Comparison of ENCODE assay signal across 10 cellular contexts in the genomic region with DNA sequence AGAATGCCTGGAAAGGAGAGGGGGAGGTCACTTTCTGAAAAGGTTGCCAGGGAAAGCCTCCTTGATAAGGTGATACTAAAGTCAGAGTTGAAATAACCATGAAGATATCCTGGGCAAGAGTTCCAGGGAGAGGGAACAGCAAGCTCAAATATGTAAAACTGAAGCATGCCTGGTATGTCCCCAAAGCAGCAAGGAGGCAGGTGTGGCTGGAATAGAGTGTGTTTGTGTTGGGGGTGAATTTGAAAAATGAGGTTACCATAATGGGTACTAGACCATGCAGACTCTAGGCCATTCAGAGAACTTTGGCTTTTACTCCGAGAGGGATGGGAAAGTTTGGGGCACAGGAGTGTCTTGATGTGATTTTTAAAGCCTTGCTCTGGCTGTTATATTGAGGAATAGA.
DNase-seq lines count a peak whose midpoint lies in the region; ATAC-seq and TF ChIP-seq lines count a peak whose summit lies in the region.
"Had no signal": no experiment of that assay in that cellular context is flagged by ENCODE, and none has a peak within 500 bp of the region (broad histone marks: within the 10 kb centered on the region; RNA-seq: fewer than 3 reads in every experiment).

No MANE protein-coding gene starts in this region.

- H3K36me3 Mint-ChIP-seq in WTC11: no peaks in the 10 kb centered on the region
- H3K36me3 Mint-ChIP-seq: CD8-positive, alpha-beta T cell had no signal

- no peak overlapping the region for H3K4me3 ChIP-seq in left lung
- no peak overlapping the region for H3K4me3 ChIP-seq in thyroid gland (replicated peaks in 1 of 3)
- no peak overlapping the region for H3K4me3 ChIP-seq in prostate gland
- H3K4me3 ChIP-seq: BLaER1 treated with 17β-estradiol and CSF1 and Interleukin-3, amounts not matched to agents 10 nM and 100 nM had no signal

- peaks cover 0 to 4% of the 10 kb centered on the region in 2 donors for H3K9me3 ChIP-seq in left lung
- no peaks in the 10 kb centered on the region for H3K9me3 ChIP-seq in thyroid gland
- H3K9me3 ChIP-seq in prostate gland: no peaks in the 10 kb centered on the region
- H3K9me3 ChIP-seq: BLaER1 treated with 17β-estradiol and CSF1 and Interleukin-3, amounts not matched to agents 10 nM and 100 nM had no signal

- ATAC-seq in WTC11 (peak; percentile 87), left lung (peak; percentile 70), GM18511 (IDR thresholded peaks at IDR 0.05; ENCODE audit: unreplicated experiment) (no peak), GM19455 (IDR thresholded peaks at IDR 0.05; ENCODE audit: unreplicated experiment) (no peak)
- ATAC-seq: CD8-positive, alpha-beta T cell had no signal

- no peak overlapping the region for H3K4me3 Mint-ChIP-seq in WTC11
- H3K4me3 Mint-ChIP-seq: B cell; CD8-positive, alpha-beta T cell had no signal

- TF ChIP-seq POLR2A in thyroid gland (IDR thresholded peaks at IDR 0.05) (no peak), prostate gland (IDR thresholded peaks at IDR 0.05) (no peak)

- peak overlapping the region; percentile 35; the same call in 1 of the 2 replicates for H3K27ac Mint-ChIP-seq in WTC11
- H3K27ac Mint-ChIP-seq: B cell; CD8-positive, alpha-beta T cell had no signal

- H3K9me3 Mint-ChIP-seq in WTC11: no peaks in the 10 kb centered on the region
- H3K9me3 Mint-ChIP-seq: CD8-positive, alpha-beta T cell had no signal

- no peaks in the 10 kb centered on the region for H3K27me3 ChIP-seq in left lung
- no peaks in the 10 kb centered on the region for H3K27me3 ChIP-seq in thyroid gland
- no peaks in the 10 kb centered on the region for H3K27me3 ChIP-seq in prostate gland (replicated peaks; ENCODE audit: insufficient read depth)
- H3K27me3 ChIP-seq: BLaER1 treated with 17β-estradiol and CSF1 and Interleukin-3, amounts not matched to agents 10 nM and 100 nM had no signal

- H3K36me3 ChIP-seq in left lung (no peaks in the 10 kb centered on the region), thyroid gland (no peaks in the 10 kb centered on the region), prostate gland (no peaks in the 10 kb centered on the region)
- H3K36me3 ChIP-seq: BLaER1 treated with 17β-estradiol and CSF1 and Interleukin-3, amounts not matched to agents 10 nM and 100 nM had no signal

- H3K4me1 ChIP-seq in left lung: peaks cover 0 to 4% of the 10 kb centered on the region in 2 donors
- peaks cover 5 to 14% of the 10 kb centered on the region in 2 donors for H3K4me1 ChIP-seq in thyroid gland
- H3K4me1 ChIP-seq in prostate gland (replicated peaks): no peaks in the 10 kb centered on the region

- CTCF ChIA-PET in WTC11 (lab: Charles Lee): interaction anchor here (1.3 to 1.6 kb wide), 2 partner anchors 11 to 173 kb away, joined by 3 to 7 read pairs; no protein-coding TSS in a partner anchor

- POLR2A ChIA-PET in WTC11 (lab: Charles Lee): no interaction called here

- 76 to 84% methylated on average over 1 of the region's 1 CpG for WGBS in thyroid gland, 2 donors
- 64% methylated on average over 1 of the region's 1 CpG for WGBS in prostate gland

- peaks cover 49% of the 10 kb centered on the region for H3K4me1 Mint-ChIP-seq in WTC11
- H3K4me1 Mint-ChIP-seq: B cell had no signal

- DNase-seq in WTC11 (ENCODE audit: low spot score) (no peak), left lung (no peak), thyroid gland (no peak), prostate gland (ENCODE audit: low spot score) (no peak)
- DNase-seq: CD8-positive, alpha-beta T cell; HCEC 1CT had no signal

- intact Hi-C loops in left lung (cut with DNase I): no loop called here
- intact Hi-C loops in thyroid gland (cut with DNase I): no loop called here
- intact Hi-C loops in prostate gland (cut with DNase I): no loop called here

- H3K27me3 Mint-ChIP-seq in WTC11 (ENCODE audit: low read depth): peaks cover 10% of the 10 kb centered on the region

- TF ChIP-seq CTCF in WTC11 (IDR thresholded peaks at IDR 0.05) (no peak), left lung (IDR thresholded peaks at IDR 0.05) (no peak), thyroid gland (IDR thresholded peaks at IDR 0.05) (no peak), prostate gland (IDR thresholded peaks at IDR 0.05) (no peak)

- peak overlapping the region in 1 of 2 donors; percentile 41 for H3K27ac ChIP-seq in left lung
- peak overlapping the region in 2 of 3 donors; percentile 6 to 45 for H3K27ac ChIP-seq in thyroid gland
- no peak overlapping the region for H3K27ac ChIP-seq in prostate gland
- H3K27ac ChIP-seq: BLaER1 treated with 17β-estradiol and CSF1 and Interleukin-3, amounts not matched to agents 10 nM and 100 nM had no signal

TF ChIP-seq in WTC11, 78 proteins besides CTCF, POLR2A, EP300 and RAD21:
- TF ChIP-seq TCF7 (CRISPR knock-in tag; IDR thresholded peaks at IDR 0.05; ENCODE audit: low read depth) (no peak), FOXJ3 (CRISPR knock-in tag; IDR thresholded peaks at IDR 0.05; ENCODE audit: borderline replicate concordance) (no peak), CREM (CRISPR knock-in tag; IDR thresholded peaks at IDR 0.05) (no peak), JAZF1 (CRISPR knock-in tag; IDR thresholded peaks at IDR 0.05) (no peak)
- TF ChIP-seq, protein P1, sequence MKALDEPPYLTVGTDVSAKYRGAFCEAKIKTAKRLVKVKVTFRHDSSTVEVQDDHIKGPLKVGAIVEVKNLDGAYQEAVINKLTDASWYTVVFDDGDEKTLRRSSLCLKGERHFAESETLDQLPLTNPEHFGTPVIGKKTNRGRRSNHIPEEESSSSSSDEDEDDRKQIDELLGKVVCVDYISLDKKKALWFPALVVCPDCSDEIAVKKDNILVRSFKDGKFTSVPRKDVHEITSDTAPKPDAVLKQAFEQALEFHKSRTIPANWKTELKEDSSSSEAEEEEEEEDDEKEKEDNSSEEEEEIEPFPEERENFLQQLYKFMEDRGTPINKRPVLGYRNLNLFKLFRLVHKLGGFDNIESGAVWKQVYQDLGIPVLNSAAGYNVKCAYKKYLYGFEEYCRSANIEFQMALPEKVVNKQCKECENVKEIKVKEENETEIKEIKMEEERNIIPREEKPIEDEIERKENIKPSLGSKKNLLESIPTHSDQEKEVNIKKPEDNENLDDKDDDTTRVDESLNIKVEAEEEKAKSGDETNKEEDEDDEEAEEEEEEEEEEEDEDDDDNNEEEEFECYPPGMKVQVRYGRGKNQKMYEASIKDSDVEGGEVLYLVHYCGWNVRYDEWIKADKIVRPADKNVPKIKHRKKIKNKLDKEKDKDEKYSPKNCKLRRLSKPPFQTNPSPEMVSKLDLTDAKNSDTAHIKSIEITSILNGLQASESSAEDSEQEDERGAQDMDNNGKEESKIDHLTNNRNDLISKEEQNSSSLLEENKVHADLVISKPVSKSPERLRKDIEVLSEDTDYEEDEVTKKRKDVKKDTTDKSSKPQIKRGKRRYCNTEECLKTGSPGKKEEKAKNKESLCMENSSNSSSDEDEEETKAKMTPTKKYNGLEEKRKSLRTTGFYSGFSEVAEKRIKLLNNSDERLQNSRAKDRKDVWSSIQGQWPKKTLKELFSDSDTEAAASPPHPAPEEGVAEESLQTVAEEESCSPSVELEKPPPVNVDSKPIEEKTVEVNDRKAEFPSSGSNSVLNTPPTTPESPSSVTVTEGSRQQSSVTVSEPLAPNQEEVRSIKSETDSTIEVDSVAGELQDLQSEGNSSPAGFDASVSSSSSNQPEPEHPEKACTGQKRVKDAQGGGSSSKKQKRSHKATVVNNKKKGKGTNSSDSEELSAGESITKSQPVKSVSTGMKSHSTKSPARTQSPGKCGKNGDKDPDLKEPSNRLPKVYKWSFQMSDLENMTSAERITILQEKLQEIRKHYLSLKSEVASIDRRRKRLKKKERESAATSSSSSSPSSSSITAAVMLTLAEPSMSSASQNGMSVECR (CRISPR knock-in tag; IDR thresholded peaks at IDR 0.05; ENCODE audit: borderline replicate concordance): no peak
- TF ChIP-seq, protein P2, sequence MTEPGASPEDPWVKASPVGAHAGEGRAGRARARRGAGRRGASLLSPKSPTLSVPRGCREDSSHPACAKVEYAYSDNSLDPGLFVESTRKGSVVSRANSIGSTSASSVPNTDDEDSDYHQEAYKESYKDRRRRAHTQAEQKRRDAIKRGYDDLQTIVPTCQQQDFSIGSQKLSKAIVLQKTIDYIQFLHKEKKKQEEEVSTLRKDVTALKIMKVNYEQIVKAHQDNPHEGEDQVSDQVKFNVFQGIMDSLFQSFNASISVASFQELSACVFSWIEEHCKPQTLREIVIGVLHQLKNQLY (CRISPR knock-in tag; IDR thresholded peaks at IDR 0.05): no peak

Comparison
In these comparisons a context has a peak if more than half of its experiments do, and no peak if none do; other contexts are left out.
1. ATAC-seq: peak in WTC11 (single experiment) and left lung (single experiment); none in GM18511 (single experiment) and GM19455 (single experiment).
2. H3K27ac ChIP-seq: peak in thyroid gland (2 of 3); none in prostate gland (0 of 2).